In genomic region chr21:27759091-27759659, GRCh38 we compare ENCODE assay signal across 9 cellular contexts.
DNase-seq lines count a peak whose midpoint lies in the region; ATAC-seq and TF ChIP-seq lines count a peak whose summit lies in the region.
"Had no signal": no experiment of that assay in that cellular context is flagged by ENCODE, and none has a peak within 500 bp of the region (broad histone marks: within the 10 kb centered on the region; RNA-seq: fewer than 3 reads in every experiment).

No MANE protein-coding gene starts in this region.

- POLR2A ChIA-PET in AG04450 (lab: Yijun Ruan, JAX) = no interaction called here

- H3K27me3 ChIP-seq in AG04450 (ENCODE audit: control insufficient read depth, insufficient read depth, low read length) (no peaks in the 10 kb centered on the region), HL-60 (ENCODE audit: insufficient read depth, poor library complexity, severe bottlenecking) (no peaks in the 10 kb centered on the region)

- H3K9me3 ChIP-seq in AG04450 (ENCODE audit: control insufficient read depth, insufficient read depth, low read length) = no peaks in the 10 kb centered on the region

- peak; percentile 23; the same call in 1 of the 2 replicates for TF ChIP-seq CTCF in AG04450 (IDR thresholded peaks at IDR 0.05; ENCODE audit: low read depth, low read length)
- TF ChIP-seq CTCF in HL-60 (IDR thresholded peaks at IDR 0.05; ENCODE audit: insufficient read depth, low read length) = peak; percentile 10

- H3K27ac ChIP-seq in AG04450 (ENCODE audit: low read depth, low read length) (no peak overlapping the region), HL-60 (replicated peaks) (no peak overlapping the region)

- ATAC-seq in left lobe of liver (peak; percentile 99), GM21576 (IDR thresholded peaks at IDR 0.05; ENCODE audit: unreplicated experiment) (no peak), GM18858 (IDR thresholded peaks at IDR 0.05; ENCODE audit: unreplicated experiment) (no peak)

- CTCF ChIA-PET in AG04450 (lab: Charles Lee) = no interaction called here

- no peak overlapping the region for H3K4me3 ChIP-seq in AG04450 (ENCODE audit: low read depth, low read length)
- H3K4me3 ChIP-seq in HL-60 (replicated peaks; ENCODE audit: insufficient read depth, low read length) = no peak overlapping the region

- DNase-seq in AG04450 (ENCODE audit: low read depth, low spot score) (no peak), HL-60 (ENCODE audit: low read depth in 1 of 2, low spot score in 1 of 2) (peak in 1 of 2 experiments; percentile 5), cerebellar cortex (ENCODE audit: low spot score) (peak; percentile 7), left lobe of liver (ENCODE audit: low spot score) (peak; percentile 62), SIG-M5 (lab: John Stamatoyannopoulos, UW) (no peak), NCI-H1694 (lab: John Stamatoyannopoulos, UW) (no peak)
- DNase-seq: NCI-H2107 had no signal

Comparison
In these comparisons a context has a peak if more than half of its experiments do, and no peak if none do; other contexts are left out.
1. DNase-seq: peak in cerebellar cortex (single experiment) and left lobe of liver (single experiment); none in AG04450 (single experiment), SIG-M5 (single experiment) and NCI-H1694 (single experiment).